25 cellular contexts compared by ENCODE assay signal in genomic region chrX:103155201-103155600, GRCh38. TPM values are rescaled to one million over a fixed set of nuclear protein-coding genes. Genes with fewer than 3 reads are reported as not detected.
DNase-seq lines count a peak whose midpoint lies in the region; ATAC-seq and TF ChIP-seq lines count a peak whose summit lies in the region.
"Had no signal": no experiment of that assay in that cellular context is flagged by ENCODE, and none has a peak within 500 bp of the region (broad histone marks: within the 10 kb centered on the region; RNA-seq: fewer than 3 reads in every experiment).

No MANE protein-coding gene starts in this region.

- no peak for TF ChIP-seq CTCF in MCF 10A (IDR thresholded peaks at IDR 0.05; ENCODE audit: unreplicated experiment)
- no peak for TF ChIP-seq CTCF in mammary epithelial cell (conservative IDR thresholded peaks at IDR 0.05 in 1 of 2, IDR thresholded peaks at IDR 0.05 in 1 of 2; ENCODE audit: extremely low read depth in 1 of 2, insufficient read depth in 1 of 2, low read depth in 1 of 2, low read length in 2 of 2)
- no peak for TF ChIP-seq CTCF in fibroblast of mammary gland (conservative IDR thresholded peaks at IDR 0.05; ENCODE audit: control insufficient read depth, insufficient read depth, low read depth, low read length)

- POLR2A ChIA-PET in MCF 10A (lab: Yijun Ruan, JAX): no interaction called here

- H3K4me3 ChIP-seq in mammary epithelial cell (replicated peaks in 1 of 3; ENCODE audit: insufficient read depth in 1 of 3, low read depth in 2 of 3, low read length in 3 of 3) (no peak overlapping the region), fibroblast of mammary gland (ENCODE audit: control insufficient read depth, low read depth, low read length) (no peak overlapping the region)
- H3K4me3 ChIP-seq: BLaER1, dorsolateral prefrontal cortex, smooth muscle cell had no signal

- no peaks in the 10 kb centered on the region for H3K79me2 ChIP-seq in mammary epithelial cell (ENCODE audit: insufficient read depth, low read length)

- H4K20me1 ChIP-seq in mammary epithelial cell (ENCODE audit: insufficient read depth, low read length): no peaks in the 10 kb centered on the region
- H4K20me1 ChIP-seq: BLaER1 had no signal

- no TSS peak for BruUV-seq in MCF 10A (replicated peaks; lab: Mats Ljungman, UMichigan)
- BruUV-seq in mammary epithelial cell (replicated peaks; lab: Mats Ljungman, UMichigan): no TSS peak

- H3K4me1 ChIP-seq in mammary epithelial cell (ENCODE audit: insufficient read depth, low read length): peaks cover 26% of the 10 kb centered on the region
- H3K4me1 ChIP-seq: BLaER1 had no signal

- no peaks in the 10 kb centered on the region for H3K27me3 ChIP-seq in mammary epithelial cell (ENCODE audit: insufficient read depth, low read length)
- H3K27me3 ChIP-seq: BLaER1 had no signal

- in situ Hi-C loops in mammary epithelial cell (cut with MboI; ENCODE audit: low sequenced_read_pairs in 2 of 2): no loop called here

- no peaks in the 10 kb centered on the region for H3K36me3 Mint-ChIP-seq in MCF 10A (ENCODE audit: insufficient read depth, unreplicated experiment)
- H3K36me3 Mint-ChIP-seq: T-cell had no signal

- H3K27ac Mint-ChIP-seq in MCF 10A (ENCODE audit: low read depth, unreplicated experiment): no peak overlapping the region
- H3K27ac Mint-ChIP-seq: T-cell had no signal

- no peaks in the 10 kb centered on the region for H3K9me3 ChIP-seq in mammary epithelial cell (replicated peaks; ENCODE audit: insufficient read depth, low read length)
- H3K9me3 ChIP-seq: BLaER1 had no signal

- no peak overlapping the region for H3K4me3 Mint-ChIP-seq in MCF 10A (ENCODE audit: unreplicated experiment)
- H3K4me3 Mint-ChIP-seq: activated T-cell treated with anti-CD3 and anti-CD28 coated beads, Interleukin-2, amount 50 U/mL, for 4 hours; T-cell had no signal

- no peaks in the 10 kb centered on the region for H3K36me3 ChIP-seq in mammary epithelial cell (ENCODE audit: insufficient read depth, low read length)
- H3K36me3 ChIP-seq: BLaER1 had no signal

- no peak overlapping the region for H3K4me2 ChIP-seq in mammary epithelial cell (ENCODE audit: insufficient read depth, low read depth, low read length)
- H3K4me2 ChIP-seq: BLaER1, smooth muscle cell had no signal

- ATAC-seq in SK-N-SH treated with all-trans-retinoic acid at 6 μM for 48 hours: no peak
- ATAC-seq in HG03139 (IDR thresholded peaks at IDR 0.05; ENCODE audit: unreplicated experiment): no peak
- ATAC-seq: activated T-cell treated with anti-CD3 and anti-CD28 coated beads, Interleukin-2, amount 50 U/mL, for 4 hours; T-cell had no signal

- H3K9me3 Mint-ChIP-seq in MCF 10A (ENCODE audit: unreplicated experiment): no peaks in the 10 kb centered on the region
- H3K9me3 Mint-ChIP-seq: activated T-cell treated with anti-CD3 and anti-CD28 coated beads, Interleukin-2, amount 50 U/mL, for 4 hours; T-cell had no signal

- peaks cover 22% of the 10 kb centered on the region for H3K4me1 Mint-ChIP-seq in MCF 10A (ENCODE audit: insufficient read depth, unreplicated experiment)

- DNase-seq in MCF 10A (ENCODE audit: unreplicated experiment) (peak; percentile 36), mammary epithelial cell (no peak), SIG-M5 treated with dmso at 0.1 percent for 504 hours (lab: John Stamatoyannopoulos, UW; ENCODE audit: unreplicated experiment) (peak; percentile 72), fibroblast of mammary gland (ENCODE audit: low read depth) (peak; percentile 44), iPS-NIHi7 (ENCODE audit: extremely low spot score) (no peak), NCI-H187 treated with DMSO at 0.1 percent for 48 hours (lab: John Stamatoyannopoulos, UW) (no peak)
- DNase-seq: activated CD4-positive, alpha-beta T cell treated with anti-CD3 and anti-CD28 coated beads for 1 hour; activated CD8-positive, alpha-beta memory T cell treated with anti-CD3 and anti-CD28 coated beads for 24 hours; activated naive CD4-positive, alpha-beta T cell treated with Interleukin-2 at 50 U/mL for 16 hours; activated T-cell treated with anti-CD3 and anti-CD28 coated beads, Interleukin-2, amount 50 U/mL, for 4 hours; caudate nucleus; DND-41; dorsolateral prefrontal cortex; GOT3; NCI-H146; NCI-H524; NK-92 treated with Interleukin-12 subunit alpha and Interleukin-12 subunit beta, amount 100 ng/mL, for 24 hours; stimulated activated CD4-positive, alpha-beta T cell treated with anti-CD3 and anti-CD28 coated beads, Interleukin-2, amount 100 ng/mL, for 48 hours; stimulated activated naive CD4-positive, alpha-beta T cell treated with Interleukin-2 at 50 U/mL for 16 hours; T-cell had no signal

- no peak overlapping the region for H3K27ac ChIP-seq in mammary epithelial cell (ENCODE audit: insufficient read depth, low read depth, low read length)
- H3K27ac ChIP-seq: BLaER1, dorsolateral prefrontal cortex, epithelial cell of prostate had no signal

- H3K27me3 Mint-ChIP-seq in MCF 10A (ENCODE audit: insufficient read depth, unreplicated experiment): peaks cover 35% of the 10 kb centered on the region

- H2AFZ ChIP-seq in mammary epithelial cell (ENCODE audit: low read depth, low read length): no peak overlapping the region

- dilution Hi-C loops in mammary epithelial cell (cut with HindIII; ENCODE audit: low sequenced_read_pairs): loop anchor here (25.0 kb wide), 1 partner anchor 218 kb away; the partner anchor contains the start of gene RAB40AL

- no peak overlapping the region for H3K9ac ChIP-seq in mammary epithelial cell (ENCODE audit: insufficient read depth, low read length)
- H3K9ac ChIP-seq: BLaER1 had no signal

- intact Hi-C loops in MCF 10A (cut with micrococcal nuclease): no loop called here
- intact Hi-C loops in mammary epithelial cell (cut with micrococcal nuclease): no loop called here

- CTCF ChIA-PET in MCF 10A (lab: Yijun Ruan, JAX): interaction anchor here (0.9 to 1.2 kb wide), 2 partner anchors 101 to 204 kb away, joined by 3 read pairs; no protein-coding TSS in a partner anchor
- CTCF ChIA-PET in mammary epithelial cell (lab: Charles Lee; ENCODE audit: low non-redundant PET): no interaction called here

- WGBS in mammary epithelial cell (ENCODE audit: low coverage, missing lambda C conversion rate): 93% methylated on average over 1 of the region's 1 CpG

TF ChIP-seq in SK-N-SH treated with all-trans-retinoic acid at 6 μM for 48 hours, 23 proteins besides CTCF, POLR2A, EP300 and RAD21:
- no peak for TF ChIP-seq PATZ1 (CRISPR knock-in tag; IDR thresholded peaks at IDR 0.05; ENCODE audit: borderline replicate concordance)
- no peak for TF ChIP-seq TCF4 (CRISPR knock-in tag; IDR thresholded peaks at IDR 0.05; ENCODE audit: borderline replicate concordance)

RNA-seq across cellular contexts. Expression of gene BEX4, which starts 59.7 kb away (rescaled TPM):
- total RNA-seq in MCF 10A (2022): not detected in 2 replicates
- total RNA-seq in mammary epithelial cell: 10 to 100 TPM in 1 of 2 donors, 1 to 10 TPM in 1; 9.8 to 14.2 TPM
- polyA plus RNA-seq in mammary epithelial cell: 10.0 TPM
- polyA minus RNA-seq in mammary epithelial cell: 8.9 TPM

Comparison
In these comparisons a context has a peak if more than half of its experiments do, and no peak if none do; other contexts are left out.
1. DNase-seq: peak in MCF 10A (single experiment), SIG-M5 treated with dmso at 0.1 percent for 504 hours (single experiment) and fibroblast of mammary gland (single experiment); none in mammary epithelial cell (single experiment), iPS-NIHi7 (single experiment) and NCI-H187 treated with DMSO at 0.1 percent for 48 hours (single experiment).
2. RNA of gene BEX4, which starts 59.7 kb away (total RNA-seq): 9.8 to 14.2 TPM in mammary epithelial cell; not detected in MCF 10A; every median in the first group is over 10 times any median in the second.